In genomic region chrX:123732679-123733363, GRCh38 we compare ENCODE assay signal across 1 cellular context.
TF ChIP-seq lines count a peak whose summit lies in the region.

A gene with protein sequence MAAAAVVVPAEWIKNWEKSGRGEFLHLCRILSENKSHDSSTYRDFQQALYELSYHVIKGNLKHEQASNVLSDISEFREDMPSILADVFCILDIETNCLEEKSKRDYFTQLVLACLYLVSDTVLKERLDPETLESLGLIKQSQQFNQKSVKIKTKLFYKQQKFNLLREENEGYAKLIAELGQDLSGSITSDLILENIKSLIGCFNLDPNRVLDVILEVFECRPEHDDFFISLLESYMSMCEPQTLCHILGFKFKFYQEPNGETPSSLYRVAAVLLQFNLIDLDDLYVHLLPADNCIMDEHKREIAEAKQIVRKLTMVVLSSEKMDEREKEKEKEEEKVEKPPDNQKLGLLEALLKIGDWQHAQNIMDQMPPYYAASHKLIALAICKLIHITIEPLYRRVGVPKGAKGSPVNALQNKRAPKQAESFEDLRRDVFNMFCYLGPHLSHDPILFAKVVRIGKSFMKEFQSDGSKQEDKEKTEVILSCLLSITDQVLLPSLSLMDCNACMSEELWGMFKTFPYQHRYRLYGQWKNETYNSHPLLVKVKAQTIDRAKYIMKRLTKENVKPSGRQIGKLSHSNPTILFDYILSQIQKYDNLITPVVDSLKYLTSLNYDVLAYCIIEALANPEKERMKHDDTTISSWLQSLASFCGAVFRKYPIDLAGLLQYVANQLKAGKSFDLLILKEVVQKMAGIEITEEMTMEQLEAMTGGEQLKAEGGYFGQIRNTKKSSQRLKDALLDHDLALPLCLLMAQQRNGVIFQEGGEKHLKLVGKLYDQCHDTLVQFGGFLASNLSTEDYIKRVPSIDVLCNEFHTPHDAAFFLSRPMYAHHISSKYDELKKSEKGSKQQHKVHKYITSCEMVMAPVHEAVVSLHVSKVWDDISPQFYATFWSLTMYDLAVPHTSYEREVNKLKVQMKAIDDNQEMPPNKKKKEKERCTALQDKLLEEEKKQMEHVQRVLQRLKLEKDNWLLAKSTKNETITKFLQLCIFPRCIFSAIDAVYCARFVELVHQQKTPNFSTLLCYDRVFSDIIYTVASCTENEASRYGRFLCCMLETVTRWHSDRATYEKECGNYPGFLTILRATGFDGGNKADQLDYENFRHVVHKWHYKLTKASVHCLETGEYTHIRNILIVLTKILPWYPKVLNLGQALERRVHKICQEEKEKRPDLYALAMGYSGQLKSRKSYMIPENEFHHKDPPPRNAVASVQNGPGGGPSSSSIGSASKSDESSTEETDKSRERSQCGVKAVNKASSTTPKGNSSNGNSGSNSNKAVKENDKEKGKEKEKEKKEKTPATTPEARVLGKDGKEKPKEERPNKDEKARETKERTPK (N-terminal part only) (minus strand): TSS chrX:123733052. CDS start chrX:123733022, 30 bp downstream.

TF ChIP-seq in HCT116, 20 proteins besides CTCF, POLR2A, EP300 and RAD21 (continued from another document):
- TF ChIP-seq EZH2phosphoT487 (IDR thresholded peaks at IDR 0.05; ENCODE audit: borderline replicate concordance): no peak
- TF ChIP-seq JUND (IDR thresholded peaks at IDR 0.05): no peak
- TF ChIP-seq POLR2AphosphoS5 (IDR thresholded peaks at IDR 0.05; ENCODE audit: low read depth, low read length): peak; percentile 87
- TF ChIP-seq, protein P1, sequence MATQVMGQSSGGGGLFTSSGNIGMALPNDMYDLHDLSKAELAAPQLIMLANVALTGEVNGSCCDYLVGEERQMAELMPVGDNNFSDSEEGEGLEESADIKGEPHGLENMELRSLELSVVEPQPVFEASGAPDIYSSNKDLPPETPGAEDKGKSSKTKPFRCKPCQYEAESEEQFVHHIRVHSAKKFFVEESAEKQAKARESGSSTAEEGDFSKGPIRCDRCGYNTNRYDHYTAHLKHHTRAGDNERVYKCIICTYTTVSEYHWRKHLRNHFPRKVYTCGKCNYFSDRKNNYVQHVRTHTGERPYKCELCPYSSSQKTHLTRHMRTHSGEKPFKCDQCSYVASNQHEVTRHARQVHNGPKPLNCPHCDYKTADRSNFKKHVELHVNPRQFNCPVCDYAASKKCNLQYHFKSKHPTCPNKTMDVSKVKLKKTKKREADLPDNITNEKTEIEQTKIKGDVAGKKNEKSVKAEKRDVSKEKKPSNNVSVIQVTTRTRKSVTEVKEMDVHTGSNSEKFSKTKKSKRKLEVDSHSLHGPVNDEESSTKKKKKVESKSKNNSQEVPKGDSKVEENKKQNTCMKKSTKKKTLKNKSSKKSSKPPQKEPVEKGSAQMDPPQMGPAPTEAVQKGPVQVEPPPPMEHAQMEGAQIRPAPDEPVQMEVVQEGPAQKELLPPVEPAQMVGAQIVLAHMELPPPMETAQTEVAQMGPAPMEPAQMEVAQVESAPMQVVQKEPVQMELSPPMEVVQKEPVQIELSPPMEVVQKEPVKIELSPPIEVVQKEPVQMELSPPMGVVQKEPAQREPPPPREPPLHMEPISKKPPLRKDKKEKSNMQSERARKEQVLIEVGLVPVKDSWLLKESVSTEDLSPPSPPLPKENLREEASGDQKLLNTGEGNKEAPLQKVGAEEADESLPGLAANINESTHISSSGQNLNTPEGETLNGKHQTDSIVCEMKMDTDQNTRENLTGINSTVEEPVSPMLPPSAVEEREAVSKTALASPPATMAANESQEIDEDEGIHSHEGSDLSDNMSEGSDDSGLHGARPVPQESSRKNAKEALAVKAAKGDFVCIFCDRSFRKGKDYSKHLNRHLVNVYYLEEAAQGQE (IDR thresholded peaks at IDR 0.05; ENCODE audit: low read depth): no peak
